1 cellular context compared by ENCODE assay signal in the genomic region with DNA sequence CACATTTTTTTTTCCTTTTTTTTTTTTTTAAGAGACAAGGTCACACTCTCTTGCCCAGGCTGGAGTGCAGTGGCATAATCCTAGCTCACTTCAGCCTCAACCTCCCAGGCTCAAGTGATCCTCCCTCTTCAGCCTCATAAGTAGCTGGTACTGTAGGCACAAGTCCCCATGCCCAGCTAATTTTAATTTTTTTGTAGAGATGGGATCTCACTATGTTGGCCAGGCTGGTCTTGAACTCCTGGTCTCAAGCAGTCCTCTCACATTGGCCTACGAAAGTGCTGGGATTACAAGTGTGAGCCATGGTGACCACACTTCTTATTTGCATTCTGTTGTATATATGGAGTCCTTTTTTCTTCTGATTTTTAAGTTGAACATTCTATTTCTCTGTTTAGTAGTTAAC.
TF ChIP-seq lines count a peak whose summit lies in the region.

No MANE protein-coding gene starts in this region.

TF ChIP-seq in WTC11, 78 proteins besides CTCF, POLR2A, EP300 and RAD21:
- TF ChIP-seq ESRRA (CRISPR knock-in tag; IDR thresholded peaks at IDR 0.05; ENCODE audit: borderline replicate concordance) = no peak
- peak; percentile 93 for TF ChIP-seq ZNF121 (CRISPR knock-in tag; IDR thresholded peaks at IDR 0.05)
